In genomic region chr19:42560731-42561130, GRCh38 we compare ENCODE assay signal across 2 cellular contexts.
A peak's percentile ranks its signal among the peaks of the same experiment; 100 is the strongest.
TF ChIP-seq lines count a peak whose summit lies in the region.

No MANE protein-coding gene starts in this region.

TF ChIP-seq in A549, 52 proteins besides CTCF, POLR2A, EP300 and RAD21:
- TF ChIP-seq RFX5 (IDR thresholded peaks at IDR 0.05) (no peak), ESRRA (IDR thresholded peaks at IDR 0.05; ENCODE audit: borderline replicate concordance, low read length) (no peak), CBX2 (IDR thresholded peaks at IDR 0.05; ENCODE audit: borderline replicate concordance, low read depth) (no peak), POLR2AphosphoS2 (conservative IDR thresholded peaks at IDR 0.05; ENCODE audit: low read length) (no peak), RARB (CRISPR knock-in tag; IDR thresholded peaks at IDR 0.05) (no peak), BHLHE40 (IDR thresholded peaks at IDR 0.05; ENCODE audit: low read depth, low read length) (0 out of 2 replicates have a peak, but pooled peaks have one; percentile 26)

TF ChIP-seq in GM12878, 131 proteins besides CTCF, POLR2A, EP300 and RAD21:
- TF ChIP-seq BHLHE40 (IDR thresholded peaks at IDR 0.05; ENCODE audit: borderline replicate concordance in 1 of 2, low read depth in 2 of 2, low read length in 1 of 2) (peak; percentile 17 to 69; a peak in 2 of 4 replicates), SPI1 (IDR thresholded peaks at IDR 0.05; ENCODE audit: borderline replicate concordance, insufficient read depth, low read depth, low read length) (no peak), CEBPB (IDR thresholded peaks at IDR 0.05; ENCODE audit: borderline replicate concordance in 1 of 2, low read depth in 2 of 2, low read length in 2 of 2) (no peak)
